1 cellular context compared by ENCODE assay signal in the genomic region with DNA sequence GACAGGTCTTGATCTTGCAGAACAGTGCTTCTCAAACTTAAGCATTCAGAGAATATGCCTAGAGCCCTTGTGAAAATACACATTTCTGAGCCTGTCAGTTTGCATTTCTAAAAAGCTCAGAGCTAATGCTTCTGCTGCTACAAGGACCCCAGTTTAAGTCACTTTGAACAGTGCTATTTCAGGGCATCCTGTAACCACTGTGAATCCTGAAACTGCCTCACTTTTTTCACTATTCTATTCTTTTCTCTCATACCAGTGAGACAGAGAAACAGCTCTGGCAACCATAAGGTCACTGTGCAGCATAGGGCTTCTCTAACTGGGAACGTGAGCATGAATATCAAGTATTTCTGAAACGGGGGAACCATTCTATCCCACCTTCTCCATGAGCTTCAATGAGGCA.
TF ChIP-seq lines count a peak whose summit lies in the region.

No MANE protein-coding gene starts in this region.

TF ChIP-seq in GM12878, 131 proteins besides CTCF, POLR2A, EP300 and RAD21 (continued from another document):
- TF ChIP-seq MEF2A (IDR thresholded peaks at IDR 0.05; ENCODE audit: insufficient read depth, low read depth, low read length), result peak; percentile 72; the same call in 1 of the 2 replicates
TF ChIP-seq in GM12878: peak in this region for 2.
